15 cellular contexts compared by ENCODE assay signal in the genomic region with DNA sequence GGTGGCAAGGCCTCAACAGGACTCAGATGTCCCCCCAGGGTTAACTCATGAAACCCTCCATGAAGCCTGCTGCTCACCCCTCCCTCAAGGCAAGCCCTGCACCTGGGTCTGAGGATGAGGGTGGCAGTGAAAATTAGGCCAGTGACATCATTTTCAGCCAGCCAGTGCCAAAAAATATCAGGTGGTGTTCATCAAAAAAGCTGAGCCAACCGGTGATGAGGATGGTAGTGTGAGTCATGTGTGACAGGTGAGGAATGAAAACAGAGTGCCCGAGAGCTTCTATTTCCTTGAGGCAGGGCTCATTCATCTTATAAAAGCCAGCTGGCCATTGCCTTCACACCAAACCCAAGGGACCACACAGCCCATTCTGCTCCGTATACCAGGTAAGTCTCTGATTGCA. TPM values are rescaled to one million over a fixed set of nuclear protein-coding genes. Genes with fewer than 3 reads are reported as not detected.
"Had no signal": no experiment of that assay in that cellular context is flagged by ENCODE, and none has a peak within 500 bp of the region (broad histone marks: within the 10 kb centered on the region; RNA-seq: fewer than 3 reads in every experiment).

A gene with protein sequence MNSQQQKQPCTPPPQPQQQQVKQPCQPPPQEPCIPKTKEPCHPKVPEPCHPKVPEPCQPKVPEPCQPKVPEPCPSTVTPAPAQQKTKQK (plus strand): TSS at position 339 of the 400 bp plus-strand sequence. CDS start 1,150 bp downstream, outside the sequence.

- H3K4me3 ChIP-seq: right atrium auricular region, tibial artery had no signal

- H3K9me3 ChIP-seq: right atrium auricular region, tibial artery had no signal

- DNase-seq: activated CD4-positive, alpha-beta memory T cell treated with anti-CD3 and anti-CD28 coated beads, Interleukin-2, amount 10 ng/mL, durations not matched to agents 7 days and 5 days; activated CD4-positive, alpha-beta T cell treated with anti-CD3 and anti-CD28 coated beads for 1 hour; activated gamma-delta T cell treated with Interleukin-2 at 50 U/mL for 16 hours; activated naive CD8-positive, alpha-beta T cell treated with anti-CD3 and anti-CD28 coated beads, Interleukin-2, amount 10 ng/mL, durations not matched to agents 7 days and 5 days; activated T-cell treated with anti-CD3 and anti-CD28 coated beads, Interleukin-2, amount 50 U/mL, for 72 hours; anterior cingulate cortex; hypothalamus; left cardiac atrium; naive thymus-derived CD4-positive, alpha-beta T cell; small intestine; tibial artery had no signal

- ATAC-seq: activated T-cell treated with anti-CD3 and anti-CD28 coated beads, Interleukin-2, amount 50 U/mL, for 72 hours; left cardiac atrium; naive thymus-derived CD4-positive, alpha-beta T cell had no signal

- H3K4me1 ChIP-seq: right atrium auricular region, tibial artery had no signal

- H3K27me3 ChIP-seq: right atrium auricular region had no signal

- H3K27ac ChIP-seq: right atrium auricular region, tibial artery had no signal

- H3K36me3 ChIP-seq: right atrium auricular region, tibial artery had no signal

RNA-seq across cellular contexts. Expression of the gene that starts here (rescaled TPM):
- total RNA-seq: activated CD4-positive, alpha-beta memory T cell treated with anti-CD3 and anti-CD28 coated beads, Interleukin-2, amount 10 ng/mL, durations not matched to agents 7 days and 5 days; activated naive CD8-positive, alpha-beta T cell treated with anti-CD3 and anti-CD28 coated beads, Interleukin-2, amount 10 ng/mL, durations not matched to agents 7 days and 5 days; activated T-cell treated with anti-CD3 and anti-CD28 coated beads, Interleukin-2, amount 50 U/mL, for 72 hours; left cardiac atrium; lung microvascular endothelial cell; mononuclear cell; naive thymus-derived CD4-positive, alpha-beta T cell; right atrium auricular region; T-helper 2 cell treated with Interferon-gamma antibody and Interleukin-4, amounts not matched to agents 100 ng/mL and 5 ng/mL, for 36 hours had no signal
- polyA plus RNA-seq: naive thymus-derived CD4-positive, alpha-beta T cell; small intestine had no signal
